In the genomic region with DNA sequence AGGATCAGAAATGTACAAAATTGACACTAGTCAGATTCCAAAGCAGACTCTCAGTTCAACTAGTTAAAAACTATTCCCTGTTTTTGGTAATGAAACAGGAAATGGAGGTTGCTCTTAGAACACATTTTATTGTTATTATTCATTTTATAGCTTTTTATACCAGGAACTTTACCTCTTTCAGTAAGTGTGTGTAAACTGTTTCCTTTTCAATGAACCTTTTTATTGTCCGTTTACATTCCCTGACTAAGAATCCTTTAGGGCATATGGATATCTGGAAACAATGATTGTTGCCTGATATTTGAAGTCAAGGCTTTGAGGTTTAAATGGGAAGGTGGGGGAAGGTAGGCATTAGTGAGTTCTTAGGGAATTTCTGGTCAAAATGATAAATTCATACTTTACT, we compare ENCODE assay signal across 24 cellular contexts.
"Had no signal": no experiment of that assay in that cellular context is flagged by ENCODE, and none has a peak within 500 bp of the region (broad histone marks: within the 10 kb centered on the region; RNA-seq: fewer than 3 reads in every experiment).

No MANE protein-coding gene starts in this region.

- ATAC-seq: left cardiac atrium; left lung; naive thymus-derived CD4-positive, alpha-beta T cell; natural killer cell treated with Interleukin-12 subunit alpha and Interleukin-12 subunit beta and Interleukin-15 and Interleukin-18, amount 100 ng/mL, for 72 hours; pancreas; right cardiac atrium; sciatic nerve; stimulated activated effector memory CD8-positive, alpha-beta T cell treated with anti-CD3 and anti-CD28 coated beads, Interleukin-12 subunit alpha, Interleukin-12 subunit beta, amount 100 ng/mL, for 72 hours had no signal

- H3K9me3 ChIP-seq: left lung, pancreas, prostate gland, suprapubic skin, thoracic aorta, tibial artery, uterus had no signal

- H3K4me3 ChIP-seq: left lung, lung, pancreas, prostate gland, skin epidermis, spleen, suprapubic skin, thoracic aorta, tibial artery, uterus had no signal

- H3K36me3 ChIP-seq: left lung, pancreas, prostate gland, spleen, suprapubic skin, thoracic aorta, tibial artery, uterus had no signal

- DNase-seq: hippocampal formation; kidney glomerular epithelial cell; left cardiac atrium; left lung; mesendoderm; naive thymus-derived CD4-positive, alpha-beta T cell; nucleus accumbens; pancreas; posterior cingulate gyrus; retina; right cardiac atrium; spleen; stimulated activated CD4-positive, alpha-beta T cell treated with anti-CD3 and anti-CD28 coated beads, Interleukin-4, amount 100 ng/mL, for 24 hours; stimulated activated naive CD4-positive, alpha-beta T cell; tibial artery; uterus had no signal

- H3K27ac ChIP-seq: left lung, pancreas, prostate gland, skin epidermis, spleen, suprapubic skin, thoracic aorta, tibial artery, uterus had no signal

- H3K27me3 ChIP-seq: left lung, pancreas, spleen, suprapubic skin, tibial artery, uterus had no signal

- H3K4me1 ChIP-seq: left lung, pancreas, prostate gland, spleen, uterus had no signal
